Comparison of ENCODE assay signal across 8 cellular contexts in genomic region chr16:68590201-68590994, GRCh38. TPM values are rescaled to one million over a fixed set of nuclear protein-coding genes. Genes with fewer than 3 reads are reported as not detected.
A peak's percentile ranks its signal among the peaks of the same experiment; 100 is the strongest.
DNase-seq lines count a peak whose midpoint lies in the region; ATAC-seq and TF ChIP-seq lines count a peak whose summit lies in the region.

No MANE protein-coding gene starts in this region.

- H3K9ac ChIP-seq in MM.1S (ENCODE audit: low read length) (no peak overlapping the region), mesenchymal stem cell (ENCODE audit: low read length) (no peak overlapping the region)

- WGBS in mesenchymal stem cell: 38% methylated on average over 26 of the region's 26 CpGs

- H2AK5ac ChIP-seq in mesenchymal stem cell (ENCODE audit: low read length, severe bottlenecking): no peak overlapping the region

- H3K27ac ChIP-seq in MM.1S (ENCODE audit: low read length): no peak overlapping the region
- H3K27ac ChIP-seq in mesenchymal stem cell (ENCODE audit: low read length, poor library complexity, severe bottlenecking): no peak overlapping the region

- H3K9me2 ChIP-seq in MM.1S (replicated peaks; ENCODE audit: insufficient read depth, low read length): no peaks in the 10 kb centered on the region

- H3F3A ChIP-seq in MM.1S (ENCODE audit: insufficient read depth, low read length): no peaks in the 10 kb centered on the region

- no peaks in the 10 kb centered on the region for H3K27me3 ChIP-seq in MM.1S (replicated peaks; ENCODE audit: insufficient read depth, low read length)
- no peaks in the 10 kb centered on the region for H3K27me3 ChIP-seq in mesenchymal stem cell (ENCODE audit: control insufficient read depth in 1 of 2, insufficient read depth in 1 of 2, low read length in 2 of 2)

- H3K36me3 ChIP-seq in MM.1S (replicated peaks; ENCODE audit: insufficient read depth, low read length) (no peaks in the 10 kb centered on the region), mesenchymal stem cell (ENCODE audit: control insufficient read depth in 1 of 2, insufficient read depth in 2 of 2, low read depth in 1 of 2, low read length in 2 of 2) (no peaks in the 10 kb centered on the region)

- H3K9me3 ChIP-seq in MM.1S (replicated peaks; ENCODE audit: insufficient read depth, low read length) (no peaks in the 10 kb centered on the region), mesenchymal stem cell (ENCODE audit: control insufficient read depth, low read length) (peaks cover 28% of the 10 kb centered on the region)

- no peak overlapping the region for H4K8ac ChIP-seq in mesenchymal stem cell (ENCODE audit: low read length)

- no peak overlapping the region for H2BK5ac ChIP-seq in mesenchymal stem cell (ENCODE audit: low read depth, low read length, poor library complexity, severe bottlenecking)

- no peaks in the 10 kb centered on the region for H3K79me2 ChIP-seq in MM.1S (ENCODE audit: low read length)

- peak; percentile 44 for TF ChIP-seq CTCF in MM.1S (IDR thresholded peaks at IDR 0.05; ENCODE audit: low read length)

- no peak overlapping the region for H3K14ac ChIP-seq in mesenchymal stem cell (ENCODE audit: low read length in 2 of 2)

- H3K79me1 ChIP-seq in mesenchymal stem cell (replicated peaks; ENCODE audit: low read length, poor library complexity, severe bottlenecking): no peaks in the 10 kb centered on the region

- H2BK15ac ChIP-seq in mesenchymal stem cell (ENCODE audit: low read depth, poor library complexity, severe bottlenecking): no peak overlapping the region

- H3K4me1 ChIP-seq in MM.1S (ENCODE audit: low read length) (no peaks in the 10 kb centered on the region), mesenchymal stem cell (ENCODE audit: control insufficient read depth, insufficient read depth, low read depth, low read length) (no peaks in the 10 kb centered on the region)

- no peak overlapping the region for H3K23ac ChIP-seq in mesenchymal stem cell (ENCODE audit: low read length in 2 of 2)

- H3K18ac ChIP-seq in mesenchymal stem cell (ENCODE audit: low read depth in 1 of 2, low read length in 2 of 2): no peak overlapping the region

- no peak overlapping the region for H2BK120ac ChIP-seq in mesenchymal stem cell (ENCODE audit: low read depth, low read length)

- H2AFZ ChIP-seq in MM.1S (ENCODE audit: low read length): no peak overlapping the region
- H2AFZ ChIP-seq in mesenchymal stem cell (ENCODE audit: low read depth, low read length): no peak overlapping the region

- H4K20me1 ChIP-seq in MM.1S (ENCODE audit: insufficient read depth, low read length): no peaks in the 10 kb centered on the region

- H2BK12ac ChIP-seq in mesenchymal stem cell (ENCODE audit: low read length in 2 of 2): no peak overlapping the region

- no peak for ATAC-seq in HG03175 (IDR thresholded peaks at IDR 0.05; ENCODE audit: unreplicated experiment)

- H3K4ac ChIP-seq in mesenchymal stem cell (ENCODE audit: low read depth in 1 of 2, low read length in 2 of 2): no peak overlapping the region

- no peak overlapping the region for H4K91ac ChIP-seq in mesenchymal stem cell (ENCODE audit: low read length)

- H3K4me3 ChIP-seq in MM.1S (ENCODE audit: low read length): no peak overlapping the region
- H3K4me3 ChIP-seq in mesenchymal stem cell (ENCODE audit: insufficient read depth in 1 of 2, low read depth in 1 of 2, low read length in 2 of 2): no peak overlapping the region

- DNase-seq in DMS53 (lab: John Stamatoyannopoulos, UW) (peak; percentile 77), MM.1S (no peak), cerebellar cortex (ENCODE audit: low spot score) (peak; percentile 16), mesenchymal stem cell (peak; percentile 14), NCI-H2107 treated with DMSO at 0.1 percent for 48 hours (lab: John Stamatoyannopoulos, UW; ENCODE audit: unreplicated experiment) (no peak)
- DNase-seq in activated CD4-positive, alpha-beta T cell treated with anti-CD3 and anti-CD28 coated beads for 24 hours (ENCODE audit: low read depth in 2 of 2): peak; percentile 47 to 71
- peak; percentile 2 to 20 for DNase-seq in stimulated activated CD8-positive, alpha-beta memory T cell treated with anti-CD3 and anti-CD28 coated beads, Interleukin-7, amount 100 ng/mL, for 1 hour (ENCODE audit: low read depth in 2 of 2)

- no peak overlapping the region for H3K4me2 ChIP-seq in MM.1S (ENCODE audit: low read depth, low read length)
- H3K4me2 ChIP-seq in mesenchymal stem cell (ENCODE audit: low read length, poor library complexity, severe bottlenecking): peak overlapping the region; percentile 35

RNA-seq across cellular contexts. Expression of gene ZFP90, which starts 51.3 kb away (rescaled TPM):
- polyA plus RNA-seq in mesenchymal stem cell (2013, experiment 1 of 2): 12.4 TPM
- polyA plus RNA-seq in mesenchymal stem cell (2013, experiment 2 of 2): 11.2 TPM

RNA-seq across cellular contexts. Expression of gene CDH3, which starts 54.7 kb away (rescaled TPM):
- polyA plus RNA-seq in mesenchymal stem cell (2013, experiment 1 of 2): 0.29 TPM
- 0.36 TPM for polyA plus RNA-seq in mesenchymal stem cell (2013, experiment 2 of 2)

Comparison
In these comparisons a context has a peak if more than half of its experiments do, and no peak if none do; other contexts are left out.
1. DNase-seq: peak in DMS53 (single experiment), activated CD4-positive, alpha-beta T cell treated with anti-CD3 and anti-CD28 coated beads for 24 hours (2 of 2), cerebellar cortex (single experiment), mesenchymal stem cell (single experiment) and stimulated activated CD8-positive, alpha-beta memory T cell treated with anti-CD3 and anti-CD28 coated beads, Interleukin-7, amount 100 ng/mL, for 1 hour (2 of 2); none in MM.1S (single experiment) and NCI-H2107 treated with DMSO at 0.1 percent for 48 hours (single experiment).